18 cellular contexts compared by ENCODE assay signal in genomic region chr3:112530573-112530972, GRCh38. TPM values are rescaled to one million over a fixed set of nuclear protein-coding genes. Genes with fewer than 3 reads are reported as not detected.
DNase-seq lines count a peak whose midpoint lies in the region; ATAC-seq, FAIRE-seq and TF ChIP-seq lines count a peak whose summit lies in the region.
"Had no signal": no experiment of that assay in that cellular context is flagged by ENCODE, and none has a peak within 500 bp of the region (broad histone marks: within the 10 kb centered on the region; RNA-seq: fewer than 3 reads in every experiment).

No MANE protein-coding gene starts in this region.

- TF ChIP-seq POLR2A in GM12891 (IDR thresholded peaks at IDR 0.05; ENCODE audit: low read depth, low read length), result no peak
- TF ChIP-seq POLR2A in heart left ventricle (IDR thresholded peaks at IDR 0.05), result no peak

- H2AFZ ChIP-seq in PC-3 (ENCODE audit: low read length) (no peak overlapping the region), hepatocyte (no peak overlapping the region)
- H2AFZ ChIP-seq: GM23248 had no signal

- peaks cover 30% of the 10 kb centered on the region for H3K36me3 ChIP-seq in PC-3 (ENCODE audit: low read depth, low read length)
- H3K36me3 ChIP-seq in hepatocyte (replicated peaks; ENCODE audit: insufficient read depth, low read depth), result no peaks in the 10 kb centered on the region
- H3K36me3 ChIP-seq in heart left ventricle, result peaks cover 0 to 92% (median 87%) of the 10 kb centered on the region in 9 donors
- H3K36me3 ChIP-seq: BE2C had no signal

- intact Hi-C loops in PC-3 (cut with micrococcal nuclease) (loop anchor here (1.0 to 5.0 kb wide), 3 partner anchors 32 to 393 kb away; partner anchors contain the start of gene SLC35A5), heart left ventricle (cut with DNase I) (loop anchor here in 9 of 10 donors (5.0 to 10.0 kb wide), 4 partner anchors 238 to 418 kb away; partner anchors contain the start of gene SLC9C1 (in 3 of the 9))

- CTCF ChIA-PET in PC-3 (lab: Charles Lee), result interaction anchor here (0.6 to 0.7 kb wide), 2 partner anchors 237 to 393 kb away, joined by 3 to 4 read pairs; partner anchors contain the start of gene SLC9C1
- CTCF ChIA-PET in HEK293T (lab: Yijun Ruan, JAX), result interaction anchor here (0.7 to 1.0 kb wide), 4 partner anchors 204 to 392 kb away, joined by 3 to 4 read pairs (median 3); no protein-coding TSS in a partner anchor

- H3K4me3 ChIP-seq in PC-3 (ENCODE audit: low read length) (peak overlapping the region; percentile 31; the same call in 1 of the 2 replicates), hepatocyte (no peak overlapping the region), heart left ventricle (no peak overlapping the region)
- H3K4me3 ChIP-seq: GM12878, GM23248, HAP-1 had no signal

- peak overlapping the region; percentile 68 for H3K27ac ChIP-seq in PC-3 (ENCODE audit: low read length)
- H3K27ac ChIP-seq in hepatocyte, result peak overlapping the region; percentile 6
- no peak overlapping the region for H3K27ac ChIP-seq in heart left ventricle
- H3K27ac ChIP-seq: GM23248, HL-60 had no signal

- FAIRE-seq in GM12891 (lab: Jason Lieb, UNC) (peak; percentile 45), endometrium (lab: Jason Lieb, UNC) (peak; percentile 15)
- FAIRE-seq: GM12878, HepG2 had no signal

- WGBS in hepatocyte (ENCODE audit: low lambda C conversion rate, missing lambda C conversion rate), result 77% methylated on average over 3 of the region's 3 CpGs
- 89 to 97% (median 93%) methylated on average over 3 of the region's 3 CpGs for WGBS in heart left ventricle, 4 donors

- no peak overlapping the region for H3K9ac ChIP-seq in PC-3 (ENCODE audit: low read length)
- H3K9ac ChIP-seq: GM23248 had no signal

- H3K9me3 ChIP-seq in PC-3 (ENCODE audit: low read length) (no peaks in the 10 kb centered on the region), hepatocyte (ENCODE audit: low read depth) (no peaks in the 10 kb centered on the region), heart left ventricle (no peaks in the 10 kb centered on the region)
- H3K9me3 ChIP-seq: BE2C, HAP-1 had no signal

- H3K27me3 ChIP-seq in PC-3 (ENCODE audit: low read length) (no peaks in the 10 kb centered on the region), hepatocyte (no peaks in the 10 kb centered on the region), heart left ventricle (no peaks in the 10 kb centered on the region)
- H3K27me3 ChIP-seq: BE2C had no signal

- H3K79me2 ChIP-seq in PC-3 (ENCODE audit: low read length), result no peaks in the 10 kb centered on the region
- no peaks in the 10 kb centered on the region for H3K79me2 ChIP-seq in hepatocyte

- no peak for DNase-seq in GM12891 (ENCODE audit: insufficient read length, low spot score)
- peak; percentile 97 for DNase-seq in PC-3
- no peak for DNase-seq in hepatocyte (ENCODE audit: low spot score)
- no peak for DNase-seq in heart left ventricle
- no peak for DNase-seq in HEK293T (ENCODE audit: extremely low spot score)
- DNase-seq: BE2C, DMS 273 treated with DMSO at 0.1 percent for 48 hours, DND-41 had no signal

- no peaks in the 10 kb centered on the region for H3F3A ChIP-seq in PC-3 (ENCODE audit: low read length, unreplicated experiment)

- no peaks in the 10 kb centered on the region for H3K9me2 ChIP-seq in PC-3 (replicated peaks; ENCODE audit: low read length)
- H3K9me2 ChIP-seq in hepatocyte (replicated peaks; ENCODE audit: insufficient read depth), result no peaks in the 10 kb centered on the region

- H3K4me1 ChIP-seq in PC-3 (ENCODE audit: insufficient read depth, low read length), result peaks cover 20% of the 10 kb centered on the region
- H3K4me1 ChIP-seq in hepatocyte (ENCODE audit: insufficient read depth), result no peaks in the 10 kb centered on the region
- H3K4me1 ChIP-seq in heart left ventricle, result no peaks in the 10 kb centered on the region
- H3K4me1 ChIP-seq: BE2C, HAP-1 had no signal

- no TSS peak for BruUV-seq in PC-3 (replicated peaks; lab: Mats Ljungman, UMichigan)

- peak overlapping the region; percentile 67 for H3K4me2 ChIP-seq in PC-3 (ENCODE audit: low read length)
- H3K4me2 ChIP-seq in hepatocyte, result no peak overlapping the region

- ATAC-seq in PC-3 (peak; percentile 99), heart left ventricle (no peak), GM18861 (IDR thresholded peaks at IDR 0.05; ENCODE audit: unreplicated experiment) (no peak)
- ATAC-seq: HepG2 had no signal

- H4K20me1 ChIP-seq in PC-3 (ENCODE audit: low read length), result no peaks in the 10 kb centered on the region
- H4K20me1 ChIP-seq in hepatocyte (ENCODE audit: insufficient read depth, poor library complexity, severe bottlenecking), result no peaks in the 10 kb centered on the region

- POLR2A ChIA-PET in PC-3 (lab: Charles Lee; ENCODE audit: unreplicated experiment), result interaction anchor here (0.5 kb wide), 1 partner anchor 208 kb away, joined by 4 read pairs; no protein-coding TSS in a partner anchor
- POLR2A ChIA-PET in HEK293T (lab: Yijun Ruan, JAX), result interaction anchor here (1.0 kb wide), 1 partner anchor 31 kb away, joined by 3 read pairs; the partner anchor contains the start of genes ATG3 and SLC35A5

- no peak for TF ChIP-seq CTCF in PC-3 (conservative IDR thresholded peaks at IDR 0.05; ENCODE audit: low read depth, low read length)
- no peak for TF ChIP-seq CTCF in hepatocyte (IDR thresholded peaks at IDR 0.05; ENCODE audit: poor library complexity)
- no peak for TF ChIP-seq CTCF in heart left ventricle (IDR thresholded peaks at IDR 0.05)

TF ChIP-seq in GM12891, 5 proteins besides CTCF, POLR2A, EP300 and RAD21:
- TF ChIP-seq POLR2AphosphoS5 (IDR thresholded peaks at IDR 0.05; ENCODE audit: low read depth, low read length) (no peak), SPI1 (IDR thresholded peaks at IDR 0.05; ENCODE audit: low read depth, low read length) (no peak), TAF1 (IDR thresholded peaks at IDR 0.05; ENCODE audit: low read depth, low read length) (no peak), POU2F2 (IDR thresholded peaks at IDR 0.05; ENCODE audit: low read depth, low read length) (no peak), PAX5 (IDR thresholded peaks at IDR 0.05; ENCODE audit: insufficient read depth, low read length, severe bottlenecking) (no peak)

TF ChIP-seq in HEK293T, 16 proteins besides CTCF, POLR2A, EP300 and RAD21:
- TF ChIP-seq L3MBTL2 (conservative IDR thresholded peaks at IDR 0.05), result no peak
- TF ChIP-seq SP1 (IDR thresholded peaks at IDR 0.05), result no peak
- no peak for TF ChIP-seq ARNT (IDR thresholded peaks at IDR 0.05)
- no peak for TF ChIP-seq ELF4 (IDR thresholded peaks at IDR 0.05)
- no peak for TF ChIP-seq LEF1 (IDR thresholded peaks at IDR 0.05; ENCODE audit: borderline replicate concordance)
- no peak for TF ChIP-seq PKNOX1 (IDR thresholded peaks at IDR 0.05)
- TF ChIP-seq FOXK2 (IDR thresholded peaks at IDR 0.05), result no peak
- TF ChIP-seq ZNF384 (IDR thresholded peaks at IDR 0.05), result no peak
- no peak for TF ChIP-seq FOXM1 (IDR thresholded peaks at IDR 0.05; ENCODE audit: borderline replicate concordance)
- TF ChIP-seq FOXA1 (IDR thresholded peaks at IDR 0.05), result no peak
- no peak for TF ChIP-seq HDGF (IDR thresholded peaks at IDR 0.05; ENCODE audit: borderline replicate concordance)
- TF ChIP-seq TARDBP (IDR thresholded peaks at IDR 0.05), result no peak
- TF ChIP-seq NFRKB (IDR thresholded peaks at IDR 0.05), result no peak
- no peak for TF ChIP-seq SUZ12 (IDR thresholded peaks at IDR 0.05)

RNA-seq across cellular contexts. Expression of gene ATG3, which starts 31.2 kb away (rescaled TPM):
- 33.8 TPM for polyA plus RNA-seq in GM12891 (2012; ENCODE audit: low read depth, missing spikeins)
- total RNA-seq in PC-3 (2014; rRNA removed) (117 and 120 TPM in 2 replicates), hepatocyte (33.7 and 40.7 TPM in 2 replicates), heart left ventricle (10 to 100 TPM; 36.0 to 62.3 (median 47.2) TPM)
- polyA plus RNA-seq in hepatocyte (60.2 and 62.5 TPM in 2 replicates), heart left ventricle (10 to 100 TPM; 20.1 to 75.9 TPM)

RNA-seq across cellular contexts. Expression of gene SLC35A5, which starts 31.3 kb away (rescaled TPM):
- polyA plus RNA-seq in GM12891 (2012; ENCODE audit: low read depth, missing spikeins), result 8.7 TPM
- total RNA-seq in PC-3 (2014; rRNA removed) (16.0 and 17.7 TPM in 2 replicates), hepatocyte (52.9 and 56.8 TPM in 2 replicates), heart left ventricle (10 to 100 TPM; 12.7 to 28.8 (median 20.2) TPM)
- polyA plus RNA-seq in hepatocyte (30.5 and 30.8 TPM in 2 replicates), heart left ventricle (10 to 100 TPM in 1 of 2 donors, 1 to 10 TPM in 1; 4.2 to 14.3 TPM)

RNA-seq across cellular contexts. Expression of gene BTLA, which starts 31.3 kb away (rescaled TPM):
- 41.7 TPM for polyA plus RNA-seq in GM12891 (2012; ENCODE audit: low read depth, missing spikeins)
- total RNA-seq in PC-3 (2014; rRNA removed), result not detected in 2 replicates
- not detected in 2 replicates for total RNA-seq in hepatocyte
- polyA plus RNA-seq in hepatocyte, result not detected in 2 replicates
- under 1 TPM in 3 of 9 donors, not detected in 6; 0.20 to 0.80 (median 0.29) TPM for total RNA-seq in heart left ventricle
- polyA plus RNA-seq in heart left ventricle, result not detected
- total RNA-seq: A172, G401, GM23248, H4, HepG2 had no signal
- polyA plus RNA-seq: GM23248, HepG2 had no signal

Comparison
In these comparisons a context has a peak if more than half of its experiments do, and no peak if none do; other contexts are left out.
1. H3K27ac ChIP-seq: peak in PC-3 (single experiment) and hepatocyte (single experiment); none in heart left ventricle (0 of 12).